In the genomic region with DNA sequence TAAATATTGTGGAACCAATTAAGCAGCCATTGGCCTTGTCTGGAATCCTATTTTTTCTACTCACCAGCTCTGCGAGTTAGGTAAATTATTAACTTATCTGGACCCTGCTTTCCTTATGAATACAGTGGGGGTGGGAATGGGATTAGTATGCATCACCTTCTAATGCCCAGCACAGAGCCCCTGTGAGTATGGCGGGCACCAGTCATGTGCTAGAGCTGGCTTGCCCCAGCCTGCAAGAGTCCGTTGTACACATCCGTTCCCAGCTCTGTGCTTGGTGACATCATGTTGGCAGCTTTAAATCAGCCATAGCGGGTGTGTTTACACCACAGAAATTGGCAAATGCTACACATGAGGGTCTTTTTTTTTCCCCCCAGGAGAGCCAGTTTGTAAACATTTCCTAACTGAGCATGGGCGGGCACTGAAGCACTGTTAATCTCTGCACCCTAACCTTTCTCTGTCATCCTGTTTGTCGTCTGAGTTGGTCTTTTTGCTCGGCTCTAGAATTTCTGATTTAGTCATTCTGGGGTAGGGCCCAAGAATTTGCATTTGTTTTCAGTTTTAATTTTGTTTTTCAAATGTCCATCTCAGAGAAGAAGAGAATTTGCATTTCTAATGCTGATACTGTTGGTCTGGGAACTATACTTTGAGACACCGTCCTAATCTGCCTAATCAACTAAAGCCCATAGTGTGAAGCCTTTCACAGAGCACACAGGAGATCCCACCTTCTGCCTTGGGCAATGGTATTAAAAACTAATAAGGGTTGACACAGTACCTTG, we compare ENCODE assay signal across 17 cellular contexts.
DNase-seq lines count a peak whose midpoint lies in the region; ATAC-seq and TF ChIP-seq lines count a peak whose summit lies in the region.
"Had no signal": no experiment of that assay in that cellular context is flagged by ENCODE, and none has a peak within 500 bp of the region (broad histone marks: within the 10 kb centered on the region; RNA-seq: fewer than 3 reads in every experiment).

No MANE protein-coding gene starts in this region.

- no peak overlapping the region for H3K27ac Mint-ChIP-seq in CD14-positive monocyte
- H3K27ac Mint-ChIP-seq: activated CD4-positive, alpha-beta T cell treated with anti-CD3 and anti-CD28 coated beads, Interleukin-2, amount 10 ng/mL, durations not matched to agents 24 days and 14 days; T-helper 17 cell had no signal

- peak; percentile 67 for DNase-seq in GM12865 (ENCODE audit: low read depth)
- peak; percentile 32 for DNase-seq in GM19240 (ENCODE audit: insufficient read length, low spot score)
- no peak for DNase-seq in SHP77 (lab: John Stamatoyannopoulos, UW)
- DNase-seq in HuH-7.5 (ENCODE audit: low spot score), result no peak
- no peak for DNase-seq in CD14-positive monocyte (ENCODE audit: low spot score)
- DNase-seq in islet precursor cell, result no peak
- DNase-seq: activated CD4-positive, alpha-beta T cell treated with anti-CD3 and anti-CD28 coated beads, Interleukin-2, amount 10 ng/mL, durations not matched to agents 24 days and 14 days; dorsolateral prefrontal cortex; foreskin fibroblast; GOT3; immature natural killer cell; NCI-H2227 treated with DMSO at 0.1 percent for 48 hours; Peyer's patch; T-helper 17 cell had no signal

- no peaks in the 10 kb centered on the region for H3K4me1 Mint-ChIP-seq in CD14-positive monocyte
- H3K4me1 Mint-ChIP-seq: activated CD4-positive, alpha-beta T cell treated with anti-CD3 and anti-CD28 coated beads, Interleukin-2, amount 10 ng/mL, durations not matched to agents 24 days and 14 days; T-helper 17 cell had no signal

- intact Hi-C loops in CD14-positive monocyte (cut with micrococcal nuclease), result no loop called here

- TF ChIP-seq CTCF in GM12865 (IDR thresholded peaks at IDR 0.05; ENCODE audit: insufficient read depth, low read depth, low read length, missing control alignments) (no peak), CD14-positive monocyte (IDR thresholded peaks at IDR 0.05) (no peak)

- ATAC-seq in HG02623 (IDR thresholded peaks at IDR 0.05; ENCODE audit: unreplicated experiment), result peak; percentile 45
- peak; percentile 79 for ATAC-seq in HG03354 (IDR thresholded peaks at IDR 0.05; ENCODE audit: poor library complexity, severe bottlenecking, unreplicated experiment)
- ATAC-seq: T-helper 17 cell had no signal

- H3K36me3 Mint-ChIP-seq in CD14-positive monocyte, result no peaks in the 10 kb centered on the region

- peaks cover 0 to 3% (median 0%) of the 10 kb centered on the region in 7 donors for H3K9me3 Mint-ChIP-seq in CD14-positive monocyte
- H3K9me3 Mint-ChIP-seq: activated CD4-positive, alpha-beta T cell treated with anti-CD3 and anti-CD28 coated beads, Interleukin-2, amount 10 ng/mL, durations not matched to agents 24 days and 14 days; immature natural killer cell had no signal

- no peak overlapping the region for H3K4me3 ChIP-seq in GM12865 (ENCODE audit: low read depth, low read length)
- H3K4me3 ChIP-seq: dorsolateral prefrontal cortex, MG63, Peyer's patch had no signal

- H3K27me3 Mint-ChIP-seq in CD14-positive monocyte (ENCODE audit: low read depth in 3 of 3), result peaks cover 4 to 19% (median 5%) of the 10 kb centered on the region in 3 donors

- no peak overlapping the region for H3K4me3 Mint-ChIP-seq in CD14-positive monocyte
- H3K4me3 Mint-ChIP-seq: activated CD4-positive, alpha-beta T cell treated with anti-CD3 and anti-CD28 coated beads, Interleukin-2, amount 10 ng/mL, durations not matched to agents 24 days and 14 days; immature natural killer cell; T-helper 17 cell had no signal

Comparison
In these comparisons a context has a peak if more than half of its experiments do, and no peak if none do; other contexts are left out.
1. DNase-seq: peak in GM12865 (single experiment) and GM19240 (single experiment); none in SHP77 (0 of 2), HuH-7.5 (single experiment), CD14-positive monocyte (single experiment) and islet precursor cell (single experiment).